ENCODE assay signal across 9 cellular contexts in genomic region chr2:231604101-231604684, GRCh38. TPM values are rescaled to one million over a fixed set of nuclear protein-coding genes. Genes with fewer than 3 reads are reported as not detected.
DNase-seq lines count a peak whose midpoint lies in the region; ATAC-seq and TF ChIP-seq lines count a peak whose summit lies in the region.
"Had no signal": no experiment of that assay in that cellular context is flagged by ENCODE, and none has a peak within 500 bp of the region (broad histone marks: within the 10 kb centered on the region; RNA-seq: fewer than 3 reads in every experiment).

No MANE protein-coding gene starts in this region.

- H3K36me3 ChIP-seq in kidney epithelial cell (ENCODE audit: control insufficient read depth, insufficient read depth, low read length): no peaks in the 10 kb centered on the region

- H3K4me3 Mint-ChIP-seq in activated T-cell treated with anti-CD3 and anti-CD28 coated beads, Interleukin-2, amount 50 U/mL, for 24 hours: peak overlapping the region; percentile 46
- H3K4me3 Mint-ChIP-seq in MCF 10A (ENCODE audit: unreplicated experiment): peak overlapping the region; percentile 60
- peak overlapping the region; percentile 52 for H3K4me3 Mint-ChIP-seq in stimulated activated effector memory CD8-positive, alpha-beta T cell treated with anti-CD3 and anti-CD28 coated beads, Interleukin-12 subunit alpha, Interleukin-12 subunit beta, amount 100 ng/mL, for 72 hours

- no peaks in the 10 kb centered on the region for H3K36me3 Mint-ChIP-seq in activated T-cell treated with anti-CD3 and anti-CD28 coated beads, Interleukin-2, amount 50 U/mL, for 24 hours (ENCODE audit: low read depth)
- no peaks in the 10 kb centered on the region for H3K36me3 Mint-ChIP-seq in MCF 10A (ENCODE audit: insufficient read depth, unreplicated experiment)
- peaks cover 11% of the 10 kb centered on the region for H3K36me3 Mint-ChIP-seq in stimulated activated effector memory CD8-positive, alpha-beta T cell treated with anti-CD3 and anti-CD28 coated beads, Interleukin-12 subunit alpha, Interleukin-12 subunit beta, amount 100 ng/mL, for 72 hours

- no peaks in the 10 kb centered on the region for H3K27me3 Mint-ChIP-seq in activated T-cell treated with anti-CD3 and anti-CD28 coated beads, Interleukin-2, amount 50 U/mL, for 24 hours
- no peaks in the 10 kb centered on the region for H3K27me3 Mint-ChIP-seq in MCF 10A (ENCODE audit: insufficient read depth, unreplicated experiment)

- H3K4me3 ChIP-seq in kidney epithelial cell (ENCODE audit: low read depth, low read length): peak overlapping the region; percentile 50

- no TSS peak for BruUV-seq in MCF 10A (replicated peaks; lab: Mats Ljungman, UMichigan)

- H3K9me3 Mint-ChIP-seq in activated T-cell treated with anti-CD3 and anti-CD28 coated beads, Interleukin-2, amount 50 U/mL, for 24 hours: no peaks in the 10 kb centered on the region
- no peaks in the 10 kb centered on the region for H3K9me3 Mint-ChIP-seq in MCF 10A (ENCODE audit: unreplicated experiment)
- no peaks in the 10 kb centered on the region for H3K9me3 Mint-ChIP-seq in stimulated activated effector memory CD8-positive, alpha-beta T cell treated with anti-CD3 and anti-CD28 coated beads, Interleukin-12 subunit alpha, Interleukin-12 subunit beta, amount 100 ng/mL, for 72 hours

- TF ChIP-seq CTCF in MCF 10A (IDR thresholded peaks at IDR 0.05; ENCODE audit: unreplicated experiment): no peak
- TF ChIP-seq CTCF in kidney epithelial cell (IDR thresholded peaks at IDR 0.05; ENCODE audit: insufficient read depth, low read length, poor library complexity, severe bottlenecking): no peak

- no peaks in the 10 kb centered on the region for H3K27me3 ChIP-seq in kidney epithelial cell (ENCODE audit: control insufficient read depth, insufficient read depth, low read length)

- ATAC-seq in HG02763 (IDR thresholded peaks at IDR 0.05; ENCODE audit: unreplicated experiment): peak; percentile 33
- peak; percentile 59 for ATAC-seq in stimulated activated effector memory CD8-positive, alpha-beta T cell treated with anti-CD3 and anti-CD28 coated beads, Interleukin-12 subunit alpha, Interleukin-12 subunit beta, amount 100 ng/mL, for 72 hours

- H3K27ac Mint-ChIP-seq in activated T-cell treated with anti-CD3 and anti-CD28 coated beads, Interleukin-2, amount 50 U/mL, for 24 hours: no peak overlapping the region
- peak overlapping the region; percentile 92 for H3K27ac Mint-ChIP-seq in MCF 10A (ENCODE audit: low read depth, unreplicated experiment)
- H3K27ac Mint-ChIP-seq in stimulated activated effector memory CD8-positive, alpha-beta T cell treated with anti-CD3 and anti-CD28 coated beads, Interleukin-12 subunit alpha, Interleukin-12 subunit beta, amount 100 ng/mL, for 72 hours: peak overlapping the region; percentile 87

- peaks cover 13% of the 10 kb centered on the region for H3K4me1 Mint-ChIP-seq in activated T-cell treated with anti-CD3 and anti-CD28 coated beads, Interleukin-2, amount 50 U/mL, for 24 hours (ENCODE audit: low read depth)
- H3K4me1 Mint-ChIP-seq in MCF 10A (ENCODE audit: insufficient read depth, unreplicated experiment): peaks cover 11% of the 10 kb centered on the region
- H3K4me1 Mint-ChIP-seq in stimulated activated effector memory CD8-positive, alpha-beta T cell treated with anti-CD3 and anti-CD28 coated beads, Interleukin-12 subunit alpha, Interleukin-12 subunit beta, amount 100 ng/mL, for 72 hours: peaks cover 10% of the 10 kb centered on the region

- no peak for DNase-seq in activated T-cell treated with anti-CD3 and anti-CD28 coated beads, Interleukin-2, amount 50 U/mL, for 24 hours
- DNase-seq in activated T-cell treated with anti-CD3 and anti-CD28 coated beads, Interleukin-2, amount 50 U/mL, for 1 hour: no peak
- DNase-seq in NCI-H69 (lab: John Stamatoyannopoulos, UW) (peak; percentile 76), MCF 10A (ENCODE audit: unreplicated experiment) (peak; percentile 33), kidney epithelial cell (ENCODE audit: low read depth) (no peak), GDM1 (lab: John Stamatoyannopoulos, UW) (no peak)
- DNase-seq in stimulated activated effector memory CD8-positive, alpha-beta T cell treated with anti-CD3 and anti-CD28 coated beads, Interleukin-12 subunit alpha, Interleukin-12 subunit beta, amount 100 ng/mL, for 72 hours (ENCODE audit: low spot score in 2 of 2): peak in 1 of 2 donors; percentile 69

- intact Hi-C loops in MCF 10A (cut with micrococcal nuclease): no loop called here

- CTCF ChIA-PET in MCF 10A (lab: Yijun Ruan, JAX): interaction anchor here (0.6 to 1.9 kb wide), 7 partner anchors 24 to 110 kb away, joined by 3 to 9 read pairs (median 3); no protein-coding TSS in a partner anchor

- POLR2A ChIA-PET in MCF 10A (lab: Yijun Ruan, JAX): interaction anchor here (0.7 to 2.3 kb wide), 8 partner anchors 9 to 140 kb away, joined by 3 to 14 read pairs (median 4); partner anchors contain the start of genes NCL and PTMA

RNA-seq across cellular contexts. Expression of gene TEX44, which starts 11.5 kb away (rescaled TPM):
- total RNA-seq in MCF 10A (2022) (not detected in 2 replicates), kidney epithelial cell (not detected in 2 replicates)
- total RNA-seq: renal cortical epithelial cell had no signal

Comparison
In these comparisons a context has a peak if more than half of its experiments do, and no peak if none do; other contexts are left out.
1. DNase-seq: peak in NCI-H69 (single experiment) and MCF 10A (single experiment); none in activated T-cell treated with anti-CD3 and anti-CD28 coated beads, Interleukin-2, amount 50 U/mL, for 24 hours (single experiment), activated T-cell treated with anti-CD3 and anti-CD28 coated beads, Interleukin-2, amount 50 U/mL, for 1 hour (single experiment), kidney epithelial cell (single experiment) and GDM1 (single experiment).
2. Peak in every context shown above with its lines, with median percentiles within 50 percentile points of each other: H3K4me3 Mint-ChIP-seq.